In the genomic region with DNA sequence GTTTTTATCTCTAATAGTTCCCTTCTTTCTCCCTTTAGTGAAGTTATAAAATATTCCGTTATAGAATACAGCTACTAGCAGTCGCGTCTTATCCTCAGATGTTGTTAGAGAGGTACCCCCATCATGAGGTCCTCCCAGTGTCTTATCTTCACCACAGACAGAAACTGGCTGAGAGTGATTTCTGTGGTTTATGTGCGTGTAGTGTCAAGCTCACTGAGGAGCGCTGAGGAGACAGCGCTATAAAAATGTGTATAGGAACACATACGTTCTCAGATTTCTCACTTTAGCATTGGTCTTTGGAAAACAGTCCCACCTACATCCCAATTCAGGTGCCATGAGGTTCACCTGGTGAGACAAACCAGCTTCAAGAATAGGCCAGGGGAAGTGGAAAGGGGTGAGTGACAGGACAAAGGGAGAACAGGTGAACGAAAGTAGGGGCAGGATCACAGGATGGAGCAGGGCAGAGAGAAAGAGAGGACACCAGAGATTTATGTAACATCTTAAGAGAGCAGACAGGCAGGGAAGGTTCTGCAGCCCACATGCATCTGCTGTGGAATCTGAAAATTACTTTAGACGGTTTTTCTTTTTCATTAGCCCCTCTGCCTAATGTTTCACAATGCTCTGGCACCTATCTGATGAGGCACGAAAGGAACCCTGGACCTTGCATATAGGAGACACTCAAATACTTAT, we compare ENCODE assay signal across 22 cellular contexts. TPM values are rescaled to one million over a fixed set of nuclear protein-coding genes. Genes with fewer than 3 reads are reported as not detected.
DNase-seq lines count a peak whose midpoint lies in the region; ATAC-seq, FAIRE-seq and TF ChIP-seq lines count a peak whose summit lies in the region.
"Had no signal": no experiment of that assay in that cellular context is flagged by ENCODE, and none has a peak within 500 bp of the region (broad histone marks: within the 10 kb centered on the region; RNA-seq: fewer than 3 reads in every experiment).

No MANE protein-coding gene starts in this region.

- in situ Hi-C loops in K562 (cut with MboI) (no loop called here), transverse colon (cut with MboI; ENCODE audit: low pct_ligation_motif_present in 1 of 4, low pct_unique_long_range_greater_than_20kb in 1 of 4, low sequenced_read_pairs in 3 of 4) (no loop called here)

- CTCF ChIA-PET in K562 (lab: Yijun Ruan, JAX; ENCODE audit: low intra/inter-chr PET ratio), result interaction anchor here (0.6 kb wide), 1 partner anchor 69 kb away, joined by 3 read pairs; no protein-coding TSS in a partner anchor

- H3F3A ChIP-seq in GM23338 (replicated peaks; ENCODE audit: low read depth), result no peaks in the 10 kb centered on the region; the same call in 1 of the 2 replicates

- no peak for TF ChIP-seq RAD21 in K562 (CRISPR knock-in tag; conservative IDR thresholded peaks at IDR 0.05 in 1 of 2, IDR thresholded peaks at IDR 0.05 in 1 of 2)

- TF ChIP-seq POLR2A in K562 (conservative IDR thresholded peaks at IDR 0.05), result no peak
- no peak for TF ChIP-seq POLR2A in transverse colon (IDR thresholded peaks at IDR 0.05)

- H3K4me1 Mint-ChIP-seq in progenitor cell of endocrine pancreas (ENCODE audit: low read depth) (peaks cover 24% of the 10 kb centered on the region), GM23338 (peaks cover 25% of the 10 kb centered on the region)

- no peaks in the 10 kb centered on the region for H3K9me3 ChIP-seq in K562 (replicated peaks; ENCODE audit: control insufficient read depth, insufficient read depth, low read depth, low read length)
- no peaks in the 10 kb centered on the region for H3K9me3 ChIP-seq in transverse colon
- H3K9me3 ChIP-seq: neutrophil, upper lobe of right lung had no signal

- H3K4me1 ChIP-seq in K562 (replicated peaks in 1 of 2; ENCODE audit: control insufficient read depth in 2 of 2, insufficient read depth in 2 of 2, low read length in 2 of 2) (peaks cover 24% of the 10 kb centered on the region in 2 experiments), transverse colon (peaks cover 0 to 34% (median 4%) of the 10 kb centered on the region in 4 donors), GM23338 (ENCODE audit: insufficient read depth) (peaks cover 11% of the 10 kb centered on the region)

- H3K4me3 Mint-ChIP-seq in progenitor cell of endocrine pancreas (ENCODE audit: low read depth), result no peak overlapping the region
- no peak overlapping the region; the same call in 2 of the 3 replicates for H3K4me3 Mint-ChIP-seq in GM23338
- H3K4me3 Mint-ChIP-seq: stimulated activated naive B cell treated with anti-CD40 and anti-IgM and Interleukin-4, amounts not matched to agents 10 μg/mL and 1 μg/mL and 100 μg/mL, for 72 hours had no signal

- H3K4me3 ChIP-seq in Jurkat, Clone E6-1 (ENCODE audit: low read length), result no peak overlapping the region
- H3K4me3 ChIP-seq in K562 (no peak overlapping the region), transverse colon (no peak overlapping the region), GM23338 (no peak overlapping the region)
- H3K4me3 ChIP-seq: upper lobe of right lung had no signal

- H3K9me3 Mint-ChIP-seq in progenitor cell of endocrine pancreas (ENCODE audit: low read depth) (no peaks in the 10 kb centered on the region), GM23338 (no peaks in the 10 kb centered on the region)
- H3K9me3 Mint-ChIP-seq: stimulated activated naive B cell treated with anti-CD40 and anti-IgM and Interleukin-4, amounts not matched to agents 10 μg/mL and 1 μg/mL and 100 μg/mL, for 72 hours had no signal

- H4K20me1 ChIP-seq in K562 (replicated peaks; ENCODE audit: control insufficient read depth, insufficient read depth, low read length) (no peaks in the 10 kb centered on the region; the same call in 1 of the 2 replicates), GM23338 (replicated peaks; ENCODE audit: insufficient read depth) (no peaks in the 10 kb centered on the region; the same call in 1 of the 2 replicates)

- BruUV-seq in K562 (replicated peaks; lab: Mats Ljungman, UMichigan), result no TSS peak

- no peak overlapping the region for H3K4me2 ChIP-seq in K562 (ENCODE audit: insufficient read depth, low read length)
- no peak overlapping the region for H3K4me2 ChIP-seq in GM23338

- ATAC-seq in K562 (peak; percentile 54), GM23338 (no peak), HG03520 (IDR thresholded peaks at IDR 0.05; ENCODE audit: unreplicated experiment) (no peak)
- ATAC-seq: stimulated activated naive B cell treated with anti-CD40 and anti-IgM and Interleukin-4, amounts not matched to agents 10 μg/mL and 1 μg/mL and 100 μg/mL, for 72 hours; upper lobe of right lung had no signal

- H3K36me3 Mint-ChIP-seq in progenitor cell of endocrine pancreas (ENCODE audit: insufficient read depth), result peaks cover 2% of the 10 kb centered on the region
- peaks cover 4% of the 10 kb centered on the region; the same call in 1 of the 3 replicates for H3K36me3 Mint-ChIP-seq in GM23338 (ENCODE audit: low read depth)

- TF ChIP-seq CTCF in K562 (IDR thresholded peaks at IDR 0.05 in 2 of 3, conservative IDR thresholded peaks at IDR 0.05 in 1 of 3; ENCODE audit: insufficient read depth in 2 of 3, low read depth in 1 of 3, low read length in 3 of 3) (no peak), progenitor cell of endocrine pancreas (IDR thresholded peaks at IDR 0.05; ENCODE audit: unreplicated experiment) (no peak), transverse colon (IDR thresholded peaks at IDR 0.05) (no peak), GM23338 (conservative IDR thresholded peaks at IDR 0.05; ENCODE audit: low read depth in 2 of 2) (no peak)

- no peaks in the 10 kb centered on the region for H3K36me3 ChIP-seq in K562 (ENCODE audit: control insufficient read depth, insufficient read depth, low read length)
- no peaks in the 10 kb centered on the region for H3K36me3 ChIP-seq in transverse colon
- H3K36me3 ChIP-seq in GM23338 (ENCODE audit: insufficient read depth), result no peaks in the 10 kb centered on the region
- H3K36me3 ChIP-seq: upper lobe of right lung had no signal

- H3K27ac Mint-ChIP-seq in progenitor cell of endocrine pancreas (peak overlapping the region; percentile 56), GM23338 (no peak overlapping the region)

- H3K27ac ChIP-seq in K562 (ENCODE audit: extremely low read depth, low read depth, low read length) (no peak overlapping the region), transverse colon (no peak overlapping the region), GM23338 (ENCODE audit: low read depth) (no peak overlapping the region)
- H3K27ac ChIP-seq: neutrophil, upper lobe of right lung had no signal

- H3K27me3 Mint-ChIP-seq in progenitor cell of endocrine pancreas, result no peaks in the 10 kb centered on the region
- peaks cover 16% of the 10 kb centered on the region for H3K27me3 Mint-ChIP-seq in GM23338 (ENCODE audit: insufficient read depth, low read depth, poor library complexity)
- H3K27me3 Mint-ChIP-seq: stimulated activated naive B cell treated with anti-CD40 and anti-IgM and Interleukin-4, amounts not matched to agents 10 μg/mL and 1 μg/mL and 100 μg/mL, for 72 hours had no signal

- H3K9me2 ChIP-seq in GM23338 (ENCODE audit: insufficient read depth), result no peaks in the 10 kb centered on the region

- peak; percentile 66 for FAIRE-seq in K562 (lab: Jason Lieb, UNC)
- FAIRE-seq: GM19239 had no signal

- H3K27me3 ChIP-seq in K562 (ENCODE audit: control insufficient read depth in 2 of 2, insufficient read depth in 2 of 2, low read length in 2 of 2) (no peaks in the 10 kb centered on the region), transverse colon (peaks cover 26% of the 10 kb centered on the region), GM23338 (ENCODE audit: insufficient read depth) (peaks cover 33% of the 10 kb centered on the region)
- H3K27me3 ChIP-seq: upper lobe of right lung had no signal

- H3K9ac ChIP-seq in K562 (ENCODE audit: insufficient read depth in 1 of 2, low read depth in 2 of 2, low read length in 2 of 2), result no peak overlapping the region

- 8% methylated on average over 10 of the region's 10 CpGs for WGBS in K562 (ENCODE audit: insufficient coverage, low coverage, missing lambda C conversion rate)
- WGBS in transverse colon (ENCODE audit: low coverage in 1 of 2), 2 donors, result 83 to 85% methylated on average over 6 to 10 of the region's 10 CpGs

- H3K79me2 ChIP-seq in K562 (ENCODE audit: control insufficient read depth, insufficient read depth, low read length) (peaks cover 5% of the 10 kb centered on the region; the same call in 1 of the 3 replicates), GM23338 (replicated peaks; ENCODE audit: insufficient read depth) (peaks cover 12% of the 10 kb centered on the region)

- DNase-seq in activated CD8-positive, alpha-beta memory T cell treated with anti-CD3 and anti-CD28 coated beads for 24 hours, result peak; percentile 54
- no peak for DNase-seq in activated CD8-positive, alpha-beta memory T cell treated with anti-CD3 and anti-CD28 coated beads, Interleukin-2, amount 50 U/mL, for 48 hours
- DNase-seq in Jurkat, Clone E6-1 (ENCODE audit: low read depth, low spot score), result peak; percentile 59
- DNase-seq in K562 (ENCODE audit: extremely low read depth in 1 of 4, low spot score in 3 of 4) (peak in 2 of 4 experiments; percentile 46 to 62), progenitor cell of endocrine pancreas (ENCODE audit: low spot score, unreplicated experiment) (no peak), transverse colon (no peak), GM23338 (ENCODE audit: low spot score) (no peak)
- DNase-seq: activated CD4-positive, alpha-beta T cell treated with anti-CD3 and anti-CD28 coated beads, Interleukin-2, amount 50 U/mL, for 1 hour; activated T-cell treated with anti-CD3 and anti-CD28 coated beads, Interleukin-2, amount 50 U/mL, for 1 hour; DMS79 treated with DMSO at 0.1 percent for 48 hours; hippocampal formation; mesenchymal stem cell; MV-4-11; NCI-H2081; retina; SHP77 treated with DMSO at 0.1 percent for 48 hours; stimulated activated naive B cell treated with anti-CD40 and anti-IgM and Interleukin-4, amounts not matched to agents 10 μg/mL and 1 μg/mL and 100 μg/mL, for 72 hours; T1000; upper lobe of right lung had no signal

- POLR2A ChIA-PET in K562 (lab: Yijun Ruan, JAX), result interaction anchor here (1.0 to 1.7 kb wide), 4 partner anchors 9 to 260 kb away, joined by 4 to 6 read pairs (median 4); a partner anchor contains a TSS

- H3K9me1 ChIP-seq in K562 (ENCODE audit: control insufficient read depth, insufficient read depth, low read length), result no peaks in the 10 kb centered on the region

- H2AFZ ChIP-seq in K562 (ENCODE audit: low read depth, low read length) (no peak overlapping the region), GM23338 (no peak overlapping the region)

- no peak; the same call in 1 of the 2 replicates for TF ChIP-seq EP300 in K562 (IDR thresholded peaks at IDR 0.05; ENCODE audit: low read length)
- no peak for TF ChIP-seq EP300 in transverse colon (IDR thresholded peaks at IDR 0.05; ENCODE audit: low read depth)

- intact Hi-C loops in K562 (cut with micrococcal nuclease) (no loop called here), transverse colon (cut with DNase I; ENCODE audit: low total_unique reads) (no loop called here)

RNA-seq across cellular contexts. Expression of a gene that starts 2.7 kb away (rescaled TPM):
- polyA plus RNA-seq in Jurkat, Clone E6-1 (2012; ENCODE audit: insufficient read depth, insufficient read length), result 73.8 TPM
- 15.4 and 19.3 TPM in 2 replicates for total RNA-seq in K562 (2011; cell fraction: chromatin; rRNA removed; ENCODE audit: low replicate concordance)
- total RNA-seq in K562 (2011; cell fraction: nucleolus; rRNA removed), result 8.4 and 10.0 TPM in 2 replicates
- total RNA-seq in K562 (2011; cell fraction: nucleoplasm; rRNA removed), result 12.5 and 15.6 TPM in 2 replicates
- 13.3 and 16.2 TPM in 2 replicates for total RNA-seq in K562 (2014; rRNA removed)
- total RNA-seq in K562 (2014; rRNA removed; fragmentation: Illumina TruSeq; extraction: Trizol), result 6.8 and 6.9 TPM in 2 replicates
- total RNA-seq in K562 (2015; rRNA removed; fragmentation: Illumina TruSeq; extraction: Trizol), result 8.5 and 8.6 TPM in 2 replicates
- 9.7 and 11.1 TPM in 2 replicates for total RNA-seq in K562 (2021)
- polyA plus RNA-seq in K562 (2011; rRNA removed), result 9.6 and 11.7 TPM in 2 replicates
- 9.5 and 10.1 TPM in 2 replicates for polyA plus RNA-seq in K562 (2011; cell fraction: cytosol; rRNA removed)
- 15.3 and 20.6 TPM in 2 replicates for polyA plus RNA-seq in K562 (2011; cell fraction: nucleus; rRNA removed)
- 6.1 and 10.3 TPM in 2 replicates for polyA plus RNA-seq in K562 (2012)
- polyA plus RNA-seq in K562 (2014; fragmentation: Illumina TruSeq; extraction: Trizol), result 9.9 and 10.3 TPM in 2 replicates
- under 1 TPM; 0.39 to 0.52 TPM for polyA plus RNA-seq in K562 (2014; fragmentation: Nextera tagmentation; extraction: Ambion mirVana)
- polyA plus RNA-seq in K562 (2014; rRNA removed), result 10.2 and 13.3 TPM in 2 replicates
- 5.1 and 8.4 TPM in 2 replicates for polyA minus RNA-seq in K562 (2011; rRNA and poly(A)+ RNA removed)
- polyA minus RNA-seq in K562 (2011; cell fraction: cytosol; rRNA and poly(A)+ RNA removed), result 5.7 and 8.6 TPM in 2 replicates
- polyA minus RNA-seq in K562 (2011; cell fraction: nucleus; rRNA and poly(A)+ RNA removed), result 3.0 and 5.4 TPM in 2 replicates
- total RNA-seq in progenitor cell of endocrine pancreas, result 85.2 and 87.6 TPM in 2 replicates
- 10 to 100 TPM; 35.9 to 76.3 (median 49.7) TPM for total RNA-seq in transverse colon
- 26.3 and 34.3 TPM in 2 replicates for total RNA-seq in GM23338 (2014; rRNA removed; shearing (Covaris generic))
- polyA plus RNA-seq in GM23338 (2016; fragmentation: Nextera tagmentation; extraction: Ambion mirVana), result 33.1 and 36.7 TPM in 2 replicates

Comparison
In these comparisons a context has a peak if more than half of its experiments do, and no peak if none do; other contexts are left out.
1. DNase-seq: peak in activated CD8-positive, alpha-beta memory T cell treated with anti-CD3 and anti-CD28 coated beads for 24 hours (single experiment) and Jurkat, Clone E6-1 (single experiment); none in activated CD8-positive, alpha-beta memory T cell treated with anti-CD3 and anti-CD28 coated beads, Interleukin-2, amount 50 U/mL, for 48 hours (single experiment), progenitor cell of endocrine pancreas (single experiment), transverse colon (single experiment) and GM23338 (single experiment).